Comparison of ENCODE assay signal across 1 cellular context in genomic region chr2:54723300-54724149, GRCh38.
TF ChIP-seq lines count a peak whose summit lies in the region.

TSS of gene EML6 (plus strand) at chr2:54723662. CDS start at chr2:54725062, 1,400 bp downstream.

TF ChIP-seq in HepG2, 621 proteins besides CTCF, POLR2A, EP300 and RAD21 (continued from another document and continues in another):
- TF ChIP-seq PAXIP1 (CRISPR knock-in tag; conservative IDR thresholded peaks at IDR 0.05) (peak; percentile 78), ZNF24 (IDR thresholded peaks at IDR 0.05) (no peak), ZNF720 (CRISPR knock-in tag; IDR thresholded peaks at IDR 0.05) (no peak), ZNF160 (CRISPR knock-in tag; IDR thresholded peaks at IDR 0.05) (no peak), ZNF749 (CRISPR knock-in tag; IDR thresholded peaks at IDR 0.05; ENCODE audit: borderline replicate concordance) (no peak; the same call in 1 of the 2 replicates), ZNF672 (CRISPR knock-in tag; IDR thresholded peaks at IDR 0.05) (no peak), ARID2 (CRISPR knock-in tag; IDR thresholded peaks at IDR 0.05; ENCODE audit: borderline replicate concordance) (peak; percentile 90; the same call in 1 of the 2 replicates), JUN (CRISPR knock-in tag; IDR thresholded peaks at IDR 0.05) (no peak), ERF (CRISPR knock-in tag; IDR thresholded peaks at IDR 0.05) (no peak), ZNF253 (CRISPR knock-in tag; IDR thresholded peaks at IDR 0.05; ENCODE audit: borderline replicate concordance) (no peak), SP4 (CRISPR knock-in tag; IDR thresholded peaks at IDR 0.05) (peak; percentile 77), MATR3 (CRISPR knock-in tag; IDR thresholded peaks at IDR 0.05) (no peak), KDM6A (CRISPR knock-in tag; IDR thresholded peaks at IDR 0.05; ENCODE audit: low read depth) (no peak), ZNF563 (CRISPR knock-in tag; IDR thresholded peaks at IDR 0.05) (peak; percentile 94), FOXA3 (CRISPR knock-in tag; IDR thresholded peaks at IDR 0.05) (peak; percentile 65), MAFG (CRISPR knock-in tag; IDR thresholded peaks at IDR 0.05) (no peak), CERS6 (CRISPR knock-in tag; IDR thresholded peaks at IDR 0.05) (no peak), FOXM1 (CRISPR knock-in tag; IDR thresholded peaks at IDR 0.05) (no peak), ZBTB40 (IDR thresholded peaks at IDR 0.05) (no peak), ZBTB40 (CRISPR knock-in tag; IDR thresholded peaks at IDR 0.05) (peak; percentile 80), MIXL1 (CRISPR knock-in tag; IDR thresholded peaks at IDR 0.05) (no peak; the same call in none of the 2 replicates), KLF9 (CRISPR knock-in tag; IDR thresholded peaks at IDR 0.05; ENCODE audit: low read depth) (0 out of 2 replicates have a peak, but pooled peaks have one; percentile 66), NCOA2 (CRISPR knock-in tag; IDR thresholded peaks at IDR 0.05) (no peak), TGIF2 (CRISPR knock-in tag; IDR thresholded peaks at IDR 0.05) (peak; percentile 69), ZNF484 (CRISPR knock-in tag; IDR thresholded peaks at IDR 0.05; ENCODE audit: borderline replicate concordance, low read depth) (0 out of 2 replicates have a peak, but pooled peaks have one; percentile 34), NFE2 (CRISPR knock-in tag; IDR thresholded peaks at IDR 0.05) (no peak), ZSCAN21 (CRISPR knock-in tag; IDR thresholded peaks at IDR 0.05; ENCODE audit: borderline replicate concordance) (peak; percentile 11; the same call in 1 of the 2 replicates), ZNF7 (CRISPR knock-in tag; IDR thresholded peaks at IDR 0.05) (no peak), DZIP1 (CRISPR knock-in tag; IDR thresholded peaks at IDR 0.05) (no peak), HOXA3 (CRISPR knock-in tag; IDR thresholded peaks at IDR 0.05) (no peak; the same call in 1 of the 2 replicates), TAF1 (CRISPR knock-in tag; IDR thresholded peaks at IDR 0.05) (peak; percentile 86), SSRP1 (CRISPR knock-in tag; IDR thresholded peaks at IDR 0.05) (0 out of 2 replicates have a peak, but pooled peaks have one; percentile 16), DRAP1 (CRISPR knock-in tag; IDR thresholded peaks at IDR 0.05) (peak; percentile 68), MXD3 (CRISPR knock-in tag; IDR thresholded peaks at IDR 0.05) (peak; percentile 87), KLF16 (CRISPR knock-in tag; IDR thresholded peaks at IDR 0.05) (peak in 1 of 2 experiments; percentile 90; a peak in 2 of 4 replicates), ADNP (CRISPR knock-in tag; IDR thresholded peaks at IDR 0.05) (no peak), ZNF362 (CRISPR knock-in tag; IDR thresholded peaks at IDR 0.05; ENCODE audit: borderline replicate concordance) (peak; percentile 17; the same call in 1 of the 2 replicates)
- TF ChIP-seq, protein P1, sequence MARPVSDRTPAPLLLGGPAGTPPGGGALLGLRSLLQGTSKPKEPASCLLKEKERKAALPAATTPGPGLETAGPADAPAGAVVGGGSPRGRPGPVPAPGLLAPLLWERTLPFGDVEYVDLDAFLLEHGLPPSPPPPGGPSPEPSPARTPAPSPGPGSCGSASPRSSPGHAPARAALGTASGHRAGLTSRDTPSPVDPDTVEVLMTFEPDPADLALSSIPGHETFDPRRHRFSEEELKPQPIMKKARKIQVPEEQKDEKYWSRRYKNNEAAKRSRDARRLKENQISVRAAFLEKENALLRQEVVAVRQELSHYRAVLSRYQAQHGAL (CRISPR knock-in tag; IDR thresholded peaks at IDR 0.05; ENCODE audit: not compliant biosample characterization) = no peak
- TF ChIP-seq, protein P2, sequence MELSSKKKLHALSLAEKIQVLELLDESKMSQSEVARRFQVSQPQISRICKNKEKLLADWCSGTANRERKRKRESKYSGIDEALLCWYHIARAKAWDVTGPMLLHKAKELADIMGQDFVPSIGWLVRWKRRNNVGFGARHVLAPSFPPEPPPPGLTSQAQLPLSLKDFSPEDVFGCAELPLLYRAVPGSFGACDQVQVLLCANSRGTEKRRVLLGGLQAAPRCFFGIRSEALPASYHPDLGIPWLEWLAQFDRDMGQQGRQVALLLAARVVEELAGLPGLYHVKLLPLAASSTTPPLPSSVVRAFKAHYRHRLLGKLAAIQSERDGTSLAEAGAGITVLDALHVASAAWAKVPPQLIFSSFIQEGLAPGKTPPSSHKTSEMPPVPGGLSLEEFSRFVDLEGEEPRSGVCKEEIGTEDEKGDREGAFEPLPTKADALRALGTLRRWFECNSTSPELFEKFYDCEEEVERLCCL (CRISPR knock-in tag; IDR thresholded peaks at IDR 0.05; ENCODE audit: borderline replicate concordance) = 0 out of 2 replicates have a peak, but pooled peaks have one; percentile 79
- TF ChIP-seq, protein P3, sequence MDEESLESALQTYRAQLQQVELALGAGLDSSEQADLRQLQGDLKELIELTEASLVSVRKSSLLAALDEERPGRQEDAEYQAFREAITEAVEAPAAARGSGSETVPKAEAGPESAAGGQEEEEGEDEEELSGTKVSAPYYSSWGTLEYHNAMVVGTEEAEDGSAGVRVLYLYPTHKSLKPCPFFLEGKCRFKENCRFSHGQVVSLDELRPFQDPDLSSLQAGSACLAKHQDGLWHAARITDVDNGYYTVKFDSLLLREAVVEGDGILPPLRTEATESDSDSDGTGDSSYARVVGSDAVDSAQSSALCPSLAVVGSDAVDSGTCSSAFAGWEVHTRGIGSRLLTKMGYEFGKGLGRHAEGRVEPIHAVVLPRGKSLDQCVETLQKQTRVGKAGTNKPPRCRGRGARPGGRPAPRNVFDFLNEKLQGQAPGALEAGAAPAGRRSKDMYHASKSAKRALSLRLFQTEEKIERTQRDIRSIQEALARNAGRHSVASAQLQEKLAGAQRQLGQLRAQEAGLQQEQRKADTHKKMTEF (CRISPR knock-in tag; IDR thresholded peaks at IDR 0.05) = peak; percentile 95
